8 cellular contexts compared by ENCODE assay signal in genomic region chr2:39513641-39514094, GRCh38.
DNase-seq lines count a peak whose midpoint lies in the region; TF ChIP-seq lines count a peak whose summit lies in the region.

No MANE protein-coding gene starts in this region.

- DNase-seq in activated T-cell treated with anti-CD3 and anti-CD28 coated beads for 24 hours (ENCODE audit: low read depth) = peak; percentile 67
- DNase-seq in activated T-cell treated with anti-CD3 and anti-CD28 coated beads, Interleukin-2, amount 50 U/mL, for 1 hour = no peak
- DNase-seq in H7 = peak; percentile 21
- peak; percentile 59 for DNase-seq in LoVo (ENCODE audit: low spot score)
- DNase-seq in WERI-Rb-1 = peak; percentile 71
- peak; percentile 47 for DNase-seq in endothelial cell (ENCODE audit: low spot score)
- peak; percentile 93 for DNase-seq in myocyte (ENCODE audit: low read depth)

- H3K4me3 ChIP-seq in H7 (ENCODE audit: insufficient read depth, low read depth, low read length) (no peak overlapping the region), WERI-Rb-1 (ENCODE audit: low read depth, low read length) (no peak overlapping the region), subcutaneous abdominal adipose tissue (ENCODE audit: low read depth in 1 of 5, low read length in 5 of 5) (no peak overlapping the region)

- TF ChIP-seq CTCF in WERI-Rb-1 (IDR thresholded peaks at IDR 0.05; ENCODE audit: low read depth, low read length) = peak; percentile 78
- peak; percentile 37 for TF ChIP-seq CTCF in endothelial cell (IDR thresholded peaks at IDR 0.05; ENCODE audit: unreplicated experiment)

- peak overlapping the region; percentile 64 for H3K27ac Mint-ChIP-seq in endothelial cell (ENCODE audit: unreplicated experiment)

- H3K27ac ChIP-seq in WERI-Rb-1 (no peak overlapping the region), subcutaneous abdominal adipose tissue (ENCODE audit: low read depth, low read length) (peak overlapping the region; percentile 89)

- peaks cover 10% of the 10 kb centered on the region for H3K27me3 Mint-ChIP-seq in endothelial cell (ENCODE audit: unreplicated experiment)

- H3K27me3 ChIP-seq in H7 (ENCODE audit: control insufficient read depth, insufficient read depth, low read length) (no peaks in the 10 kb centered on the region), WERI-Rb-1 (ENCODE audit: insufficient read depth, low read depth, severe bottlenecking) (no peaks in the 10 kb centered on the region), subcutaneous abdominal adipose tissue (ENCODE audit: control insufficient read depth in 5 of 5, insufficient read depth in 4 of 5, low read length in 5 of 5) (no peaks in the 10 kb centered on the region)

- peaks cover 84% of the 10 kb centered on the region for H3K4me1 Mint-ChIP-seq in endothelial cell (ENCODE audit: unreplicated experiment)

- peak overlapping the region in 1 of 5 donors; percentile 60 for H3K9ac ChIP-seq in subcutaneous abdominal adipose tissue (ENCODE audit: low read length in 5 of 5)

- no peak overlapping the region for H3K4me3 Mint-ChIP-seq in endothelial cell (ENCODE audit: unreplicated experiment)

- H3K36me3 Mint-ChIP-seq in endothelial cell (ENCODE audit: low read depth, unreplicated experiment) = no peaks in the 10 kb centered on the region

- H3K36me3 ChIP-seq in H7 (replicated peaks; ENCODE audit: control insufficient read depth, insufficient read depth, low read length) (no peaks in the 10 kb centered on the region), WERI-Rb-1 (no peaks in the 10 kb centered on the region), subcutaneous abdominal adipose tissue (ENCODE audit: control insufficient read depth in 5 of 5, insufficient read depth in 5 of 5, low read length in 5 of 5) (no peaks in the 10 kb centered on the region)

- H3K9me3 ChIP-seq in WERI-Rb-1 (ENCODE audit: severe bottlenecking) (no peaks in the 10 kb centered on the region), subcutaneous abdominal adipose tissue (ENCODE audit: control insufficient read depth in 5 of 5, low read length in 5 of 5) (no peaks in the 10 kb centered on the region)

- peaks cover 8 to 89% (median 54%) of the 10 kb centered on the region in 5 donors for H3K4me1 ChIP-seq in subcutaneous abdominal adipose tissue (ENCODE audit: control insufficient read depth in 5 of 5, insufficient read depth in 5 of 5, low read length in 5 of 5)

- H3K9me3 Mint-ChIP-seq in endothelial cell (ENCODE audit: unreplicated experiment) = no peaks in the 10 kb centered on the region
